26 cellular contexts compared by ENCODE assay signal in genomic region chr7:1523208-1523607, GRCh38. TPM values are rescaled to one million over a fixed set of nuclear protein-coding genes. Genes with fewer than 3 reads are reported as not detected.
DNase-seq lines count a peak whose midpoint lies in the region; ATAC-seq, FAIRE-seq and TF ChIP-seq lines count a peak whose summit lies in the region.
"Had no signal": no experiment of that assay in that cellular context is flagged by ENCODE, and none has a peak within 500 bp of the region (broad histone marks: within the 10 kb centered on the region; RNA-seq: fewer than 3 reads in every experiment).

No MANE protein-coding gene starts in this region.

- no peaks in the 10 kb centered on the region for H3K79me2 ChIP-seq in HepG2 (ENCODE audit: insufficient read depth, low read length)
- H3K79me2 ChIP-seq: parathyroid adenoma had no signal

- no peaks in the 10 kb centered on the region for H3K36me3 ChIP-seq in H7 (replicated peaks; ENCODE audit: control insufficient read depth, insufficient read depth, low read length)
- no peaks in the 10 kb centered on the region for H3K36me3 ChIP-seq in duodenal mucosa (ENCODE audit: control insufficient read depth in 1 of 2, insufficient read depth in 2 of 2, low read length in 2 of 2)
- H3K36me3 ChIP-seq in HepG2 (replicated peaks in 1 of 2; ENCODE audit: control insufficient read depth in 1 of 2, insufficient read depth in 2 of 2, low read length in 2 of 2) = no peaks in the 10 kb centered on the region
- H3K36me3 ChIP-seq: right atrium auricular region, spleen had no signal

- WGBS in A549 (ENCODE audit: missing lambda C conversion rate) = 62% methylated on average over 10 of the region's 13 CpGs
- WGBS in HepG2 (ENCODE audit: low lambda C conversion rate) = 0% methylated on average over 1 of the region's 13 CpGs

- no peak for ATAC-seq in A549
- peak; percentile 73 for ATAC-seq in HepG2
- ATAC-seq in GM18909 (IDR thresholded peaks at IDR 0.05; ENCODE audit: poor library complexity, unreplicated experiment) = no peak

- TF ChIP-seq EP300 in A549 (IDR thresholded peaks at IDR 0.05) (no peak), HepG2 (IDR thresholded peaks at IDR 0.05; ENCODE audit: low read depth in 2 of 2, low read length in 2 of 2) (no peak), HepG2 (CRISPR knock-in tag; IDR thresholded peaks at IDR 0.05; ENCODE audit: borderline replicate concordance) (no peak)

- intact Hi-C loops in HepG2 (cut with micrococcal nuclease; ENCODE audit: unreplicated experiment) = loop anchor here (5.0 kb wide), 1 partner anchor 34 kb away; the partner anchor contains the start of gene TMEM184A

- H3K9ac ChIP-seq in duodenal mucosa (ENCODE audit: low read depth in 1 of 2, low read length in 2 of 2) = peak overlapping the region; percentile 59 to 64
- H3K9ac ChIP-seq in HepG2 (ENCODE audit: insufficient read depth, low read depth, low read length) = 0 out of 2 replicates have a peak overlapping the region, but pooled peaks have one; percentile 27
- H3K9ac ChIP-seq: parathyroid adenoma had no signal

- POLR2A ChIA-PET in A549 (lab: Yijun Ruan, JAX) = no interaction called here
- POLR2A ChIA-PET in HepG2 (lab: Yijun Ruan, JAX) = no interaction called here

- H4K20me1 ChIP-seq in HepG2 (ENCODE audit: insufficient read depth, low read length) = no peaks in the 10 kb centered on the region

- FAIRE-seq in A549 (lab: Jason Lieb, UNC) (no peak), HepG2 (lab: Jason Lieb, UNC) (no peak)
- FAIRE-seq: astrocyte had no signal

- TF ChIP-seq POLR2A in A549 (IDR thresholded peaks at IDR 0.05; ENCODE audit: low read length) (no peak), HepG2 (IDR thresholded peaks at IDR 0.05; ENCODE audit: insufficient read depth in 1 of 2, low read depth in 2 of 2, low read length in 2 of 2) (no peak)

- in situ Hi-C loops in HepG2 (cut with HindIII; ENCODE audit: extremely low pct_ligation_motif_present, low pct_unique_long_range_greater_than_20kb) = no loop called here

- no peak overlapping the region for H3K4me3 ChIP-seq in A549
- no peak overlapping the region for H3K4me3 ChIP-seq in H7 (ENCODE audit: insufficient read depth, low read depth, low read length)
- H3K4me3 ChIP-seq in duodenal mucosa (ENCODE audit: low read depth in 1 of 2, low read length in 2 of 2) = peak overlapping the region; percentile 67 to 70
- H3K4me3 ChIP-seq in HepG2 (replicated peaks in 1 of 3; ENCODE audit: insufficient read depth in 1 of 3, low read depth in 2 of 3, low read length in 3 of 3) = peak overlapping the region in 2 of 3 experiments; percentile 32 to 65; a peak in 4 of 6 replicates
- H3K4me3 ChIP-seq: right atrium auricular region, spleen had no signal

- TF ChIP-seq CTCF in A549 (IDR thresholded peaks at IDR 0.05) = no peak
- TF ChIP-seq CTCF in HepG2 (CRISPR knock-in tag; IDR thresholded peaks at IDR 0.05) = peak; percentile 28; the same call in 1 of the 2 replicates

- H3K27me3 ChIP-seq in H7 (ENCODE audit: control insufficient read depth, insufficient read depth, low read length) (peaks cover 2% of the 10 kb centered on the region; the same call in 1 of the 2 replicates), duodenal mucosa (ENCODE audit: control insufficient read depth in 1 of 2, insufficient read depth in 2 of 2, low read length in 2 of 2) (no peaks in the 10 kb centered on the region), HepG2 (ENCODE audit: control insufficient read depth in 1 of 2, insufficient read depth in 2 of 2, low read length in 2 of 2) (peaks cover 0 to 28% of the 10 kb centered on the region in 2 experiments; a peak in 4 of 5 replicates)
- H3K27me3 ChIP-seq: right atrium auricular region had no signal

- DNase-seq in A549 (ENCODE audit: low read depth in 1 of 2, low spot score in 1 of 2) = peak in 1 of 2 experiments; percentile 43
- DNase-seq in H7 = peak; percentile 89
- DNase-seq in HepG2 (ENCODE audit: low spot score) = no peak
- no peak for DNase-seq in GM19240 (ENCODE audit: insufficient read length, low spot score)
- no peak for DNase-seq in DMS79 treated with DMSO at 0.1 percent for 48 hours (lab: John Stamatoyannopoulos, UW)
- no peak for DNase-seq in MV-4-11 (lab: John Stamatoyannopoulos, UW)
- DNase-seq: activated gamma-delta T cell; activated naive CD8-positive, alpha-beta T cell treated with anti-CD3 and anti-CD28 coated beads, Interleukin-2, amount 10 ng/mL, durations not matched to agents 7 days and 5 days; activated T-cell treated with anti-CD3 and anti-CD28 coated beads for 4 hours; C1 segment of cervical spinal cord; caudate nucleus; COR-L47; GF-D8; islet precursor cell; NCI-H1105 treated with DMSO at 0.1 percent for 48 hours; NCI-H2029; NCI-H345; NCI-H774; spleen; T-helper 2 cell had no signal

- H3K4me1 ChIP-seq in A549 (peaks cover 51% of the 10 kb centered on the region), duodenal mucosa (ENCODE audit: control insufficient read depth in 1 of 2, insufficient read depth in 2 of 2, low read length in 2 of 2) (peaks cover 4 to 17% of the 10 kb centered on the region in 2 donors), HepG2 (ENCODE audit: insufficient read depth, low read length) (peaks cover 51% of the 10 kb centered on the region)
- H3K4me1 ChIP-seq: parathyroid adenoma, right atrium auricular region, spleen had no signal

- H2AFZ ChIP-seq in HepG2 (ENCODE audit: low read length) = no peak overlapping the region
- H2AFZ ChIP-seq: parathyroid adenoma had no signal

- H3K4me2 ChIP-seq in A549 (no peak overlapping the region), HepG2 (ENCODE audit: low read depth, low read length) (peak overlapping the region; percentile 74)

- no TSS peak for BruUV-seq in HepG2 (replicated peaks; lab: Mats Ljungman, UMichigan)

- peak overlapping the region; percentile 95 to 98 for H3K27ac ChIP-seq in A549
- H3K27ac ChIP-seq in duodenal mucosa (ENCODE audit: low read depth, low read length) = peak overlapping the region; percentile 34
- H3K27ac ChIP-seq in HepG2 (ENCODE audit: extremely low read length, insufficient read depth, low read length) = no peak overlapping the region
- H3K27ac ChIP-seq: parathyroid adenoma, right atrium auricular region, spleen had no signal

- TF ChIP-seq RAD21 in A549 (conservative IDR thresholded peaks at IDR 0.05 in 1 of 2, IDR thresholded peaks at IDR 0.05 in 1 of 2) (no peak), HepG2 (CRISPR knock-in tag; IDR thresholded peaks at IDR 0.05) (no peak; the same call in 1 of the 2 replicates)

- CTCF ChIA-PET in A549 (lab: Yijun Ruan, JAX) = interaction anchor here (1.7 to 2.1 kb wide), 2 partner anchors 32 to 35 kb away, joined by 5 to 9 read pairs; partner anchors contain the start of gene TMEM184A
- CTCF ChIA-PET in HepG2 (lab: Yijun Ruan, JAX; ENCODE audit: low intra/inter-chr PET ratio, low total read pairs) = no interaction called here

- H3K9me3 ChIP-seq in A549 (peaks cover 15% of the 10 kb centered on the region), duodenal mucosa (ENCODE audit: control insufficient read depth in 1 of 2, low read length in 2 of 2) (peaks cover 0 to 5% of the 10 kb centered on the region in 2 donors), HepG2 (ENCODE audit: low read length) (no peaks in the 10 kb centered on the region)
- H3K9me3 ChIP-seq: right atrium auricular region had no signal

RNA-seq across cellular contexts. Expression of gene MAFK, which starts 7.3 kb away (rescaled TPM):
- polyA plus RNA-seq in A549 (2011; rRNA removed) (61.0 and 67.9 TPM in 2 replicates), A549 (2017; fragmentation: RNase III; extraction: RNeasy Plus Mini Kit Qiagen cat#74134 plus additional on column Dnase treatment) (93.1 to 106 TPM (median 101 TPM) in 3 replicates), HepG2 (2011; rRNA removed) (7.3 and 13.8 TPM in 2 replicates)
- polyA plus RNA-seq in A549 (2012; cell fraction: cytosol; rRNA removed) = 47.0 and 67.0 TPM in 2 replicates
- 433 and 488 TPM in 2 replicates for polyA plus RNA-seq in A549 (2012; cell fraction: nucleus; rRNA removed)
- polyA minus RNA-seq in A549 (2011; rRNA and poly(A)+ RNA removed) = 25.5 and 36.5 TPM in 2 replicates
- 14.8 and 23.1 TPM in 2 replicates for total RNA-seq in H7 (2014; rRNA removed; shearing (Covaris generic))
- 9.2 and 10.4 TPM in 2 replicates for total RNA-seq in HepG2 (2016; rRNA removed; fragmentation: Illumina TruSeq; extraction: Trizol)
- total RNA-seq in HepG2 (2016; cell fraction: cytosol; rRNA removed; fragmentation: Illumina TruSeq; extraction: Trizol; ENCODE audit: low read depth) = 1.4 and 1.5 TPM in 2 replicates
- total RNA-seq in HepG2 (2016; cell fraction: insoluble cytoplasmic fraction; rRNA removed; fragmentation: Illumina TruSeq; extraction: Trizol) = 8.1 and 11.1 TPM in 2 replicates
- total RNA-seq in HepG2 (2016; cell fraction: membrane; rRNA removed; fragmentation: Illumina TruSeq; extraction: Trizol) = 4.0 and 4.6 TPM in 2 replicates
- total RNA-seq in HepG2 (2016; cell fraction: nucleus; rRNA removed; fragmentation: Illumina TruSeq; extraction: Trizol) = 6.5 TPM in 2 replicates
- 6.2 and 7.3 TPM in 2 replicates for polyA plus RNA-seq in HepG2 (2011; cell fraction: cytosol; rRNA removed)
- polyA plus RNA-seq in HepG2 (2011; cell fraction: nucleus; rRNA removed) = 63.2 and 72.7 TPM in 2 replicates
- 15.2 and 31.6 TPM in 2 replicates for polyA plus RNA-seq in HepG2 (2012)
- polyA plus RNA-seq in HepG2 (2016; cell fraction: cytosol; fragmentation: Illumina TruSeq; extraction: Trizol; ENCODE audit: low read depth) = 0.54 and 0.61 TPM in 2 replicates
- polyA plus RNA-seq in HepG2 (2016; cell fraction: insoluble cytoplasmic fraction; fragmentation: Illumina TruSeq; extraction: Trizol; ENCODE audit: low read depth) = 6.5 and 8.2 TPM in 2 replicates
- 1.9 TPM in 2 replicates for polyA plus RNA-seq in HepG2 (2016; cell fraction: membrane; fragmentation: Illumina TruSeq; extraction: Trizol; ENCODE audit: low read depth)
- 19.6 and 20.9 TPM in 2 replicates for polyA plus RNA-seq in HepG2 (2016; cell fraction: nucleus; fragmentation: Illumina TruSeq; extraction: Trizol; ENCODE audit: insufficient read depth, low read depth)
- 11.1 and 17.4 TPM in 2 replicates for polyA minus RNA-seq in HepG2 (2011; rRNA and poly(A)+ RNA removed; ENCODE audit: low replicate concordance)
- polyA minus RNA-seq in HepG2 (2011; cell fraction: cytosol; rRNA and poly(A)+ RNA removed) = 12.7 and 12.8 TPM in 2 replicates
- polyA minus RNA-seq in HepG2 (2011; cell fraction: nucleus; rRNA and poly(A)+ RNA removed) = 10.8 and 12.7 TPM in 2 replicates

RNA-seq across cellular contexts. Expression of gene INTS1, which starts 19.0 kb away (rescaled TPM):
- 14.6 and 18.4 TPM in 2 replicates for polyA plus RNA-seq in A549 (2011; rRNA removed)
- 50.9 and 73.0 TPM in 2 replicates for polyA plus RNA-seq in A549 (2012; cell fraction: cytosol; rRNA removed)
- 263 and 419 TPM in 2 replicates for polyA plus RNA-seq in A549 (2012; cell fraction: nucleus; rRNA removed)
- 48.0 to 48.7 TPM (median 48.1 TPM) in 3 replicates for polyA plus RNA-seq in A549 (2017; fragmentation: RNase III; extraction: RNeasy Plus Mini Kit Qiagen cat#74134 plus additional on column Dnase treatment)
- 28.4 and 51.5 TPM in 2 replicates for polyA minus RNA-seq in A549 (2011; rRNA and poly(A)+ RNA removed)
- total RNA-seq in H7 (2014; rRNA removed; shearing (Covaris generic)) = 71.8 and 78.7 TPM in 2 replicates
- 17.3 and 29.0 TPM in 2 replicates for total RNA-seq in HepG2 (2016; rRNA removed; fragmentation: Illumina TruSeq; extraction: Trizol)
- 5.1 and 5.5 TPM in 2 replicates for total RNA-seq in HepG2 (2016; cell fraction: cytosol; rRNA removed; fragmentation: Illumina TruSeq; extraction: Trizol; ENCODE audit: low read depth)
- total RNA-seq in HepG2 (2016; cell fraction: insoluble cytoplasmic fraction; rRNA removed; fragmentation: Illumina TruSeq; extraction: Trizol) = 10.4 and 29.7 TPM in 2 replicates
- 7.6 and 9.1 TPM in 2 replicates for total RNA-seq in HepG2 (2016; cell fraction: membrane; rRNA removed; fragmentation: Illumina TruSeq; extraction: Trizol)
- total RNA-seq in HepG2 (2016; cell fraction: nucleus; rRNA removed; fragmentation: Illumina TruSeq; extraction: Trizol) = 41.5 and 48.7 TPM in 2 replicates
- polyA plus RNA-seq in HepG2 (2011; rRNA removed) = 13.7 and 18.2 TPM in 2 replicates
- polyA plus RNA-seq in HepG2 (2011; cell fraction: cytosol; rRNA removed) = 13.7 and 18.1 TPM in 2 replicates
- 167 and 254 TPM in 2 replicates for polyA plus RNA-seq in HepG2 (2011; cell fraction: nucleus; rRNA removed)
- 20.5 and 22.5 TPM in 2 replicates for polyA plus RNA-seq in HepG2 (2012)
- polyA plus RNA-seq in HepG2 (2016; cell fraction: cytosol; fragmentation: Illumina TruSeq; extraction: Trizol; ENCODE audit: low read depth) = 3.9 and 4.3 TPM in 2 replicates
- polyA plus RNA-seq in HepG2 (2016; cell fraction: insoluble cytoplasmic fraction; fragmentation: Illumina TruSeq; extraction: Trizol; ENCODE audit: low read depth) = 11.9 and 26.2 TPM in 2 replicates
- 6.0 and 6.1 TPM in 2 replicates for polyA plus RNA-seq in HepG2 (2016; cell fraction: membrane; fragmentation: Illumina TruSeq; extraction: Trizol; ENCODE audit: low read depth)
- 118 and 123 TPM in 2 replicates for polyA plus RNA-seq in HepG2 (2016; cell fraction: nucleus; fragmentation: Illumina TruSeq; extraction: Trizol; ENCODE audit: insufficient read depth, low read depth)
- polyA minus RNA-seq in HepG2 (2011; rRNA and poly(A)+ RNA removed; ENCODE audit: low replicate concordance) = 33.5 and 55.8 TPM in 2 replicates
- 18.4 and 23.7 TPM in 2 replicates for polyA minus RNA-seq in HepG2 (2011; cell fraction: cytosol; rRNA and poly(A)+ RNA removed)
- 25.5 and 29.1 TPM in 2 replicates for polyA minus RNA-seq in HepG2 (2011; cell fraction: nucleus; rRNA and poly(A)+ RNA removed)

RNA-seq across cellular contexts. Expression of gene TMEM184A, which starts 32.8 kb away (rescaled TPM):
- polyA plus RNA-seq in A549 (2011; rRNA removed) (18.4 and 22.0 TPM in 2 replicates), A549 (2017; fragmentation: RNase III; extraction: RNeasy Plus Mini Kit Qiagen cat#74134 plus additional on column Dnase treatment) (14.3 to 16.1 TPM (median 15.8 TPM) in 3 replicates), HepG2 (2011; rRNA removed) (20.4 and 33.1 TPM in 2 replicates)
- polyA plus RNA-seq in A549 (2012; cell fraction: cytosol; rRNA removed) = 22.6 and 32.6 TPM in 2 replicates
- polyA plus RNA-seq in A549 (2012; cell fraction: nucleus; rRNA removed) = 86.6 and 140 TPM in 2 replicates
- polyA minus RNA-seq in A549 (2011; rRNA and poly(A)+ RNA removed) = 51.8 and 53.5 TPM in 2 replicates
- 0.74 and 1.2 TPM in 2 replicates for total RNA-seq in H7 (2014; rRNA removed; shearing (Covaris generic))
- 3.1 and 9.5 TPM in 2 replicates for total RNA-seq in HepG2 (2016; rRNA removed; fragmentation: Illumina TruSeq; extraction: Trizol)
- total RNA-seq in HepG2 (2016; cell fraction: cytosol; rRNA removed; fragmentation: Illumina TruSeq; extraction: Trizol; ENCODE audit: low read depth) = 4.3 and 4.6 TPM in 2 replicates
- total RNA-seq in HepG2 (2016; cell fraction: insoluble cytoplasmic fraction; rRNA removed; fragmentation: Illumina TruSeq; extraction: Trizol) = 3.8 and 10.6 TPM in 2 replicates
- total RNA-seq in HepG2 (2016; cell fraction: membrane; rRNA removed; fragmentation: Illumina TruSeq; extraction: Trizol) = 5.7 and 6.3 TPM in 2 replicates
- total RNA-seq in HepG2 (2016; cell fraction: nucleus; rRNA removed; fragmentation: Illumina TruSeq; extraction: Trizol) = 11.4 and 11.7 TPM in 2 replicates
- 9.9 and 13.2 TPM in 2 replicates for polyA plus RNA-seq in HepG2 (2011; cell fraction: cytosol; rRNA removed)
- polyA plus RNA-seq in HepG2 (2011; cell fraction: nucleus; rRNA removed) = 144 and 175 TPM in 2 replicates
- 8.4 and 10.9 TPM in 2 replicates for polyA plus RNA-seq in HepG2 (2012)
- 3.6 and 4.0 TPM in 2 replicates for polyA plus RNA-seq in HepG2 (2016; cell fraction: cytosol; fragmentation: Illumina TruSeq; extraction: Trizol; ENCODE audit: low read depth)
- polyA plus RNA-seq in HepG2 (2016; cell fraction: insoluble cytoplasmic fraction; fragmentation: Illumina TruSeq; extraction: Trizol; ENCODE audit: low read depth) = 4.3 and 5.0 TPM in 2 replicates
- polyA plus RNA-seq in HepG2 (2016; cell fraction: membrane; fragmentation: Illumina TruSeq; extraction: Trizol; ENCODE audit: low read depth) = 4.3 and 5.3 TPM in 2 replicates
- polyA plus RNA-seq in HepG2 (2016; cell fraction: nucleus; fragmentation: Illumina TruSeq; extraction: Trizol; ENCODE audit: insufficient read depth, low read depth) = 25.4 and 29.2 TPM in 2 replicates
- 70.5 and 85.2 TPM in 2 replicates for polyA minus RNA-seq in HepG2 (2011; rRNA and poly(A)+ RNA removed; ENCODE audit: low replicate concordance)
- polyA minus RNA-seq in HepG2 (2011; cell fraction: cytosol; rRNA and poly(A)+ RNA removed) = 6.3 and 12.4 TPM in 2 replicates
- 27.6 and 31.7 TPM in 2 replicates for polyA minus RNA-seq in HepG2 (2011; cell fraction: nucleus; rRNA and poly(A)+ RNA removed)
- total RNA-seq: activated naive CD8-positive, alpha-beta T cell treated with anti-CD3 and anti-CD28 coated beads, Interleukin-2, amount 10 ng/mL, durations not matched to agents 7 days and 5 days had no signal
- polyA plus RNA-seq: neural cell had no signal

RNA-seq across cellular contexts. Expression of gene PSMG3, which starts 46.6 kb away (rescaled TPM):
- polyA plus RNA-seq in A549 (2011; rRNA removed) (83.9 and 89.3 TPM in 2 replicates), A549 (2017; fragmentation: RNase III; extraction: RNeasy Plus Mini Kit Qiagen cat#74134 plus additional on column Dnase treatment) (75.9 to 81.0 TPM (median 78.3 TPM) in 3 replicates), HepG2 (2011; rRNA removed) (29.3 and 29.6 TPM in 2 replicates)
- polyA plus RNA-seq in A549 (2012; cell fraction: cytosol; rRNA removed) = 158 and 161 TPM in 2 replicates
- 102 and 111 TPM in 2 replicates for polyA plus RNA-seq in A549 (2012; cell fraction: nucleus; rRNA removed)
- 22.6 and 32.9 TPM in 2 replicates for polyA minus RNA-seq in A549 (2011; rRNA and poly(A)+ RNA removed)
- 45.9 and 49.8 TPM in 2 replicates for total RNA-seq in H7 (2014; rRNA removed; shearing (Covaris generic))
- 46.7 and 48.4 TPM in 2 replicates for total RNA-seq in HepG2 (2016; rRNA removed; fragmentation: Illumina TruSeq; extraction: Trizol)
- total RNA-seq in HepG2 (2016; cell fraction: cytosol; rRNA removed; fragmentation: Illumina TruSeq; extraction: Trizol; ENCODE audit: low read depth) = 83.1 and 98.2 TPM in 2 replicates
- 50.6 and 51.2 TPM in 2 replicates for total RNA-seq in HepG2 (2016; cell fraction: insoluble cytoplasmic fraction; rRNA removed; fragmentation: Illumina TruSeq; extraction: Trizol)
- 102 and 118 TPM in 2 replicates for total RNA-seq in HepG2 (2016; cell fraction: membrane; rRNA removed; fragmentation: Illumina TruSeq; extraction: Trizol)
- 24.1 and 28.4 TPM in 2 replicates for total RNA-seq in HepG2 (2016; cell fraction: nucleus; rRNA removed; fragmentation: Illumina TruSeq; extraction: Trizol)
- polyA plus RNA-seq in HepG2 (2011; cell fraction: cytosol; rRNA removed) = 36.1 and 44.9 TPM in 2 replicates
- polyA plus RNA-seq in HepG2 (2011; cell fraction: nucleus; rRNA removed) = 29.2 and 39.8 TPM in 2 replicates
- 15.8 and 28.3 TPM in 2 replicates for polyA plus RNA-seq in HepG2 (2012)
- polyA plus RNA-seq in HepG2 (2016; cell fraction: cytosol; fragmentation: Illumina TruSeq; extraction: Trizol; ENCODE audit: low read depth) = 72.7 and 106 TPM in 2 replicates
- 49.5 and 55.3 TPM in 2 replicates for polyA plus RNA-seq in HepG2 (2016; cell fraction: insoluble cytoplasmic fraction; fragmentation: Illumina TruSeq; extraction: Trizol; ENCODE audit: low read depth)
- 82.6 and 104 TPM in 2 replicates for polyA plus RNA-seq in HepG2 (2016; cell fraction: membrane; fragmentation: Illumina TruSeq; extraction: Trizol; ENCODE audit: low read depth)
- polyA plus RNA-seq in HepG2 (2016; cell fraction: nucleus; fragmentation: Illumina TruSeq; extraction: Trizol; ENCODE audit: insufficient read depth, low read depth) = 48.5 and 51.1 TPM in 2 replicates
- polyA minus RNA-seq in HepG2 (2011; rRNA and poly(A)+ RNA removed; ENCODE audit: low replicate concordance) = 17.7 and 43.7 TPM in 2 replicates
- polyA minus RNA-seq in HepG2 (2011; cell fraction: cytosol; rRNA and poly(A)+ RNA removed) = 8.9 and 9.7 TPM in 2 replicates
- polyA minus RNA-seq in HepG2 (2011; cell fraction: nucleus; rRNA and poly(A)+ RNA removed) = 4.7 and 6.2 TPM in 2 replicates

Comparison
In these comparisons a context has a peak if more than half of its experiments do, and no peak if none do; other contexts are left out.
1. H3K4me3 ChIP-seq: peak in duodenal mucosa (2 of 2) and HepG2 (2 of 3); none in A549 (single experiment) and H7 (single experiment).
2. Of the 38 proteins assayed by ChIP-seq in both HepG2 and A549: peak only in HepG2: CTCF and FOSL2; only in A549: none; in both: none; in neither: 35; mixed calls (peak in some experiments, not most) for 1.